9 cellular contexts compared by ENCODE assay signal in the genomic region with DNA sequence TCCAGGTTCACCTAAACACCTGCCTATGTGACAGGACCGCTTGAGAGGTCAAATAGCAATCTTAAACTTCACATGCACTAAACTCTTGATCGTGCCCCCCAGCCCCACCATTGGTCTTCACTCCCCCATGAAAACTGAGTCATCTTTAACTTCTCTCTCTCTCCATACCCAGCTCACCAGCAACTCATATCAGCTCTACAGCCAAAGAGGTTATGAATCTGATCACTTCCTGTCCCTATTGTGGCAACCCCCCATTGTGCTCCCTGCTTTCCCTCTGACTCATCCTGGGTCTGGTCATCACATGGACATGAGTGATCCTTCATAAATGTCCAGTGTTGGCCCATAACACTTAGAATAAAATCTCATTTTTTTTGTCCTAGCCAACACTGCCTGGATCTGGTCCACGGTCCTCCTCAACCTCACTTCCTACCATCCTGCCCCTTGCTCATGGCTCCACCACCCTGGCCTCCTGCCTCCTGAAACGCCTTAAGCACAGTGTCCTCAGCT.
DNase-seq lines count a peak whose midpoint lies in the region; ATAC-seq lines count a peak whose summit lies in the region.
"Had no signal": no experiment of that assay in that cellular context is flagged by ENCODE, and none has a peak within 500 bp of the region (broad histone marks: within the 10 kb centered on the region; RNA-seq: fewer than 3 reads in every experiment).

No MANE protein-coding gene starts in this region.

- no peak overlapping the region for H4K8ac ChIP-seq in mesendoderm (ENCODE audit: low read depth, low read length)

- no peaks in the 10 kb centered on the region for H3K79me2 ChIP-seq in mesendoderm (ENCODE audit: control insufficient read depth, insufficient read depth, low read length)

- H3K4me1 ChIP-seq in skeletal muscle tissue (ENCODE audit: control insufficient read depth in 3 of 3, insufficient read depth in 3 of 3, low read length in 3 of 3): peaks cover 7 to 32% (median 16%) of the 10 kb centered on the region in 3 donors
- H3K4me1 ChIP-seq in mesendoderm (ENCODE audit: control insufficient read depth, low read depth, low read length): peaks cover 3% of the 10 kb centered on the region

- ATAC-seq in stimulated activated naive CD8-positive, alpha-beta T cell treated with anti-CD3 and anti-CD28 coated beads, Interleukin-15, amount 100 ng/mL, for 72 hours: no peak
- ATAC-seq in GM21619 (IDR thresholded peaks at IDR 0.05; ENCODE audit: unreplicated experiment): no peak

- no CpG with 5 or more reads among the region's 4 CpGs for WGBS in mesendoderm (ENCODE audit: extremely low coverage, insufficient coverage, low lambda C conversion rate)

- DNase-seq in ELR (ENCODE audit: low read depth) (peak; percentile 100), T1000 (lab: John Stamatoyannopoulos, UW) (peak; percentile 67), fibroblast of the conjunctiva (ENCODE audit: low read depth) (peak; percentile 75), NCI-H69 (lab: John Stamatoyannopoulos, UW) (no peak), mesendoderm (no peak)
- DNase-seq in stimulated activated naive CD8-positive, alpha-beta T cell treated with anti-CD3 and anti-CD28 coated beads, Interleukin-15, amount 100 ng/mL, for 72 hours: no peak
- DNase-seq: naive B cell had no signal

- no peaks in the 10 kb centered on the region for H3K27me3 Mint-ChIP-seq in stimulated activated naive CD8-positive, alpha-beta T cell treated with anti-CD3 and anti-CD28 coated beads, Interleukin-15, amount 100 ng/mL, for 72 hours
- H3K27me3 Mint-ChIP-seq: naive B cell had no signal

- no peak overlapping the region for H4K5ac ChIP-seq in mesendoderm (ENCODE audit: low read length)

- H3K4me3 Mint-ChIP-seq in stimulated activated naive CD8-positive, alpha-beta T cell treated with anti-CD3 and anti-CD28 coated beads, Interleukin-15, amount 100 ng/mL, for 72 hours: no peak overlapping the region

- no peak overlapping the region for H3K23ac ChIP-seq in mesendoderm (ENCODE audit: low read length)

- H2AK5ac ChIP-seq in mesendoderm (ENCODE audit: low read length): no peak overlapping the region

- no peaks in the 10 kb centered on the region for H3K4me1 Mint-ChIP-seq in stimulated activated naive CD8-positive, alpha-beta T cell treated with anti-CD3 and anti-CD28 coated beads, Interleukin-15, amount 100 ng/mL, for 72 hours

- no peak overlapping the region for H3K56ac ChIP-seq in mesendoderm (ENCODE audit: low read length)

- H3K9ac ChIP-seq in skeletal muscle tissue (ENCODE audit: low read depth in 1 of 3, low read length in 3 of 3) (no peak overlapping the region), mesendoderm (ENCODE audit: low read length) (no peak overlapping the region)

- H3K36me3 ChIP-seq in skeletal muscle tissue (ENCODE audit: control insufficient read depth in 3 of 3, insufficient read depth in 3 of 3, low read length in 3 of 3) (peaks cover 0 to 3% (median 3%) of the 10 kb centered on the region in 3 donors), mesendoderm (ENCODE audit: control insufficient read depth, insufficient read depth, low read length) (no peaks in the 10 kb centered on the region)

- H3K27ac Mint-ChIP-seq in stimulated activated naive CD8-positive, alpha-beta T cell treated with anti-CD3 and anti-CD28 coated beads, Interleukin-15, amount 100 ng/mL, for 72 hours: no peak overlapping the region

- no peak overlapping the region for H3K4me2 ChIP-seq in mesendoderm (ENCODE audit: low read length)

- H3K4ac ChIP-seq in mesendoderm (ENCODE audit: low read depth, low read length): no peak overlapping the region

- no peaks in the 10 kb centered on the region for H3K9me3 Mint-ChIP-seq in stimulated activated naive CD8-positive, alpha-beta T cell treated with anti-CD3 and anti-CD28 coated beads, Interleukin-15, amount 100 ng/mL, for 72 hours
- H3K9me3 Mint-ChIP-seq: naive B cell had no signal

- H3K18ac ChIP-seq in mesendoderm (ENCODE audit: low read length): no peak overlapping the region

- H3K4me3 ChIP-seq in skeletal muscle tissue (ENCODE audit: low read length in 3 of 3) (no peak overlapping the region), mesendoderm (ENCODE audit: low read length) (no peak overlapping the region)

- H2BK5ac ChIP-seq in mesendoderm (ENCODE audit: low read length): no peak overlapping the region

- no peak overlapping the region for H2BK120ac ChIP-seq in mesendoderm (ENCODE audit: low read depth, low read length)

- no peaks in the 10 kb centered on the region for H3K9me3 ChIP-seq in skeletal muscle tissue (ENCODE audit: control insufficient read depth in 3 of 3, low read length in 3 of 3)

- H3K27ac ChIP-seq in skeletal muscle tissue (ENCODE audit: low read depth, low read length) (peak overlapping the region; percentile 19), mesendoderm (ENCODE audit: low read depth, low read length) (no peak overlapping the region)

- H3K79me1 ChIP-seq in mesendoderm (ENCODE audit: low read length): no peaks in the 10 kb centered on the region

- H2BK15ac ChIP-seq in mesendoderm (replicated peaks; ENCODE audit: low read depth): no peak overlapping the region

- H3K27me3 ChIP-seq in skeletal muscle tissue (ENCODE audit: control insufficient read depth in 3 of 3, insufficient read depth in 3 of 3, low read length in 3 of 3): no peaks in the 10 kb centered on the region
- H3K27me3 ChIP-seq in mesendoderm (ENCODE audit: insufficient read depth, low read length, poor library complexity): no peaks in the 10 kb centered on the region

Comparison
In these comparisons a context has a peak if more than half of its experiments do, and no peak if none do; other contexts are left out.
1. DNase-seq: peak in ELR (single experiment), T1000 (single experiment) and fibroblast of the conjunctiva (single experiment); none in NCI-H69 (single experiment), mesendoderm (single experiment) and stimulated activated naive CD8-positive, alpha-beta T cell treated with anti-CD3 and anti-CD28 coated beads, Interleukin-15, amount 100 ng/mL, for 72 hours (0 of 2).